Comparison of ENCODE assay signal across 1 cellular context in the genomic region with DNA sequence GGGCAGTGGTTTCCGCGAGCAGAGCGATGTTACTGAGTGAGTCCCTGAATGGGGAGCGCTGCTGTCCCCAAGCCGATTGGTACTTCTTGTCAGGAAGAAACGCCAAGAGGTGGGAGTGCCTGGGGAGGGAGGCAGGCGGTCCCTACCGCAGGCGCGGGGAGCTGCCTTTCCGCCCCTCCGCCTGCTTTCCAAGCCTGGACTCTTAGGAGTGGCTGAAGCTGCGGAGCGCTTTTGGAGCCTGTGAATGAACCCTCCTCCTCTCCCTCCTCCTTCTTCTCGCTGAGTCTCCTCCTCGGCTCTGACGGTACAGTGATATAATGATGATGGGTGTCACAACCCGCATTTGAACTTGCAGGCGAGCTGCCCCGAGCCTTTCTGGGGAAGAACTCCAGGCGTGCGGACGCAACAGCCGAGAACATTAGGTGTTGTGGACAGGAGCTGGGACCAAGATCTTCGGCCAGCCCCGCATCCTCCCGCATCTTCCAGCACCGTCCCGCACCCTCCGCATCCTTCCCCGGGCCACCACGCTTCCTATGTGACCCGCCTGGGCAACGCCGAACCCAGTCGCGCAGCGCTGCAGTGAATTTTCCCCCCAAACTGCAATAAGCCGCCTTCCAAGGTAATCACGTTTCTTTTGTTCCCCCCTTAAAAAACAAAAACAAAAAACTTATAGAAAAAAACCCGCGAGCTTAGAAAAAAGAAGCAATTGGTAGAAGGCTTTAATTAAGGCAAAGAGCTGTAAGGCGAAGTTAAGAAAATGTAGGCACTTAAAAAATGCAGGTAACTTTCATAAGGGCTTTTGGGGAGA.
A peak's percentile ranks its signal among the peaks of the same experiment; 100 is the strongest.
TF ChIP-seq lines count a peak whose summit lies in the region.

VCAN (plus strand) TSS at position 340 of the 808 bp plus-strand sequence. CDS start 11,775 bp downstream, outside the sequence.

TF ChIP-seq in HEK293, 187 proteins besides CTCF, POLR2A, EP300 and RAD21 (continued from another document and continues in another):
- peak; percentile 27 for TF ChIP-seq ZBTB26 (tag by site-specific recombination; optimal IDR thresholded peaks at IDR 0.05)
- no peak for TF ChIP-seq HOXD13 (CRISPR knock-in tag; IDR thresholded peaks at IDR 0.05; ENCODE audit: borderline replicate concordance)
- TF ChIP-seq ZNF202 (tag by site-specific recombination; IDR thresholded peaks at IDR 0.05; ENCODE audit: borderline replicate concordance) = no peak
- no peak for TF ChIP-seq ZNF114 (tag by site-specific recombination; IDR thresholded peaks at IDR 0.05)
- TF ChIP-seq ZNF398 (tag by site-specific recombination; IDR thresholded peaks at IDR 0.05) = peak; percentile 87
- no peak for TF ChIP-seq ZNF433 (tag by site-specific recombination; IDR thresholded peaks at IDR 0.05; ENCODE audit: low read depth)
- TF ChIP-seq ZNF354C (tag by site-specific recombination; IDR thresholded peaks at IDR 0.05; ENCODE audit: borderline replicate concordance, low read depth) = no peak
- no peak for TF ChIP-seq ZFP3 (tag by site-specific recombination; IDR thresholded peaks at IDR 0.05; ENCODE audit: low read depth)
- no peak for TF ChIP-seq ZNF658 (tag by site-specific recombination; IDR thresholded peaks at IDR 0.05)
- TF ChIP-seq ZNF600 (tag by site-specific recombination; IDR thresholded peaks at IDR 0.05) = peak; percentile 67; the same call in 1 of the 2 replicates
- TF ChIP-seq, protein P1, sequence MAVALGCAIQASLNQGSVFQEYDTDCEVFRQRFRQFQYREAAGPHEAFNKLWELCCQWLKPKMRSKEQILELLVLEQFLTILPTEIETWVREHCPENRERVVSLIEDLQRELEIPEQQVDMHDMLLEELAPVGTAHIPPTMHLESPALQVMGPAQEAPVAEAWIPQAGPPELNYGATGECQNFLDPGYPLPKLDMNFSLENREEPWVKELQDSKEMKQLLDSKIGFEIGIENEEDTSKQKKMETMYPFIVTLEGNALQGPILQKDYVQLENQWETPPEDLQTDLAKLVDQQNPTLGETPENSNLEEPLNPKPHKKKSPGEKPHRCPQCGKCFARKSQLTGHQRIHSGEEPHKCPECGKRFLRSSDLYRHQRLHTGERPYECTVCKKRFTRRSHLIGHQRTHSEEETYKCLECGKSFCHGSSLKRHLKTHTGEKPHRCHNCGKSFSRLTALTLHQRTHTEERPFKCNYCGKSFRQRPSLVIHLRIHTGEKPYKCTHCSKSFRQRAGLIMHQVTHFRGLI (tag by site-specific recombination; IDR thresholded peaks at IDR 0.05) = no peak
- TF ChIP-seq ZNF561 (tag by site-specific recombination; IDR thresholded peaks at IDR 0.05; ENCODE audit: borderline replicate concordance) = no peak
- no peak for TF ChIP-seq ZNF76 (tag by site-specific recombination; IDR thresholded peaks at IDR 0.05; ENCODE audit: borderline replicate concordance, low read depth)
- no peak for TF ChIP-seq ZNF521 (tag by site-specific recombination; IDR thresholded peaks at IDR 0.05)
- no peak for TF ChIP-seq ZNF548 (tag by site-specific recombination; IDR thresholded peaks at IDR 0.05)
- TF ChIP-seq KLF16 (tag by site-specific recombination; IDR thresholded peaks at IDR 0.05) = no peak
- no peak for TF ChIP-seq ZNF18 (tag by site-specific recombination; IDR thresholded peaks at IDR 0.05)
- TF ChIP-seq IKZF3 (tag by site-specific recombination; IDR thresholded peaks at IDR 0.05) = peak; percentile 88
- peak; percentile 96 for TF ChIP-seq SP2 (tag by site-specific recombination; IDR thresholded peaks at IDR 0.05)
- TF ChIP-seq ZNF544 (tag by site-specific recombination; IDR thresholded peaks at IDR 0.05) = no peak
- TF ChIP-seq ZNF37A (tag by site-specific recombination; IDR thresholded peaks at IDR 0.05) = no peak
- TF ChIP-seq, protein P2, sequence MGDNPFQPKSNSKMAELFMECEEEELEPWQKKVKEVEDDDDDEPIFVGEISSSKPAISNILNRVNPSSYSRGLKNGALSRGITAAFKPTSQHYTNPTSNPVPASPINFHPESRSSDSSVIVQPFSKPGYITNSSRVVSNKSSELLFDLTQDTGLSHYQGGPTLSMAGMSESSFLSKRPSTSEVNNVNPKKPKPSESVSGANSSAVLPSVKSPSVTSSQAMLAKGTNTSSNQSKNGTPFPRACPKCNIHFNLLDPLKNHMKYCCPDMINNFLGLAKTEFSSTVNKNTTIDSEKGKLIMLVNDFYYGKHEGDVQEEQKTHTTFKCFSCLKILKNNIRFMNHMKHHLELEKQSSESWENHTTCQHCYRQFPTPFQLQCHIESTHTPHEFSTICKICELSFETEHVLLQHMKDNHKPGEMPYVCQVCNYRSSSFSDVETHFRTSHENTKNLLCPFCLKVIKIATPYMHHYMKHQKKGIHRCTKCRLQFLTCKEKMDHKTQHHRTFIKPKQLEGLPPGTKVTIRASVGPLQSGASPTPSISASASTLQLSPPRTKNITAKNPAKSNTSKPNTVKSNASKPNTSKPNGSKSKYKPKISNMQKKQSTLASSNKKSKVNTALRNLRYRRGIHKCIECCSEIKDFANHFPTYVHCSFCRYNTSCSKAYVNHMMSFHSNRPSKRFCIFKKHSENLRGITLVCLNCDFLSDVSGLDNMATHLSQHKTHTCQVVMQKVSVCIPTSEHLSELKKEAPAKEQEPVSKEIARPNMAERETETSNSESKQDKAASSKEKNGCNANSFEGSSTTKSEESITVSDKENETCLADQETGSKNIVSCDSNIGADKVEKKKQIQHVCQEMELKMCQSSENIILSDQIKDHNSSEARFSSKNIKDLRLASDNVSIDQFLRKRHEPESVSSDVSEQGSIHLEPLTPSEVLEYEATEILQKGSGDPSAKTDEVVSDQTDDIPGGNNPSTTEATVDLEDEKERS (tag by site-specific recombination; IDR thresholded peaks at IDR 0.05) = no peak
- TF ChIP-seq ZNF704 (tag by site-specific recombination; IDR thresholded peaks at IDR 0.05) = no peak
- no peak for TF ChIP-seq ZNF155 (tag by site-specific recombination; IDR thresholded peaks at IDR 0.05)
- TF ChIP-seq ZNF510 (tag by site-specific recombination; IDR thresholded peaks at IDR 0.05; ENCODE audit: insufficient replicate concordance) = no peak
- TF ChIP-seq ZNF571 (tag by site-specific recombination; IDR thresholded peaks at IDR 0.05) = no peak
- TF ChIP-seq PRDM1 (tag by site-specific recombination; IDR thresholded peaks at IDR 0.05) = no peak
- no peak for TF ChIP-seq ZNF654 (tag by site-specific recombination; IDR thresholded peaks at IDR 0.05; ENCODE audit: low read depth)
- TF ChIP-seq, protein P3, sequence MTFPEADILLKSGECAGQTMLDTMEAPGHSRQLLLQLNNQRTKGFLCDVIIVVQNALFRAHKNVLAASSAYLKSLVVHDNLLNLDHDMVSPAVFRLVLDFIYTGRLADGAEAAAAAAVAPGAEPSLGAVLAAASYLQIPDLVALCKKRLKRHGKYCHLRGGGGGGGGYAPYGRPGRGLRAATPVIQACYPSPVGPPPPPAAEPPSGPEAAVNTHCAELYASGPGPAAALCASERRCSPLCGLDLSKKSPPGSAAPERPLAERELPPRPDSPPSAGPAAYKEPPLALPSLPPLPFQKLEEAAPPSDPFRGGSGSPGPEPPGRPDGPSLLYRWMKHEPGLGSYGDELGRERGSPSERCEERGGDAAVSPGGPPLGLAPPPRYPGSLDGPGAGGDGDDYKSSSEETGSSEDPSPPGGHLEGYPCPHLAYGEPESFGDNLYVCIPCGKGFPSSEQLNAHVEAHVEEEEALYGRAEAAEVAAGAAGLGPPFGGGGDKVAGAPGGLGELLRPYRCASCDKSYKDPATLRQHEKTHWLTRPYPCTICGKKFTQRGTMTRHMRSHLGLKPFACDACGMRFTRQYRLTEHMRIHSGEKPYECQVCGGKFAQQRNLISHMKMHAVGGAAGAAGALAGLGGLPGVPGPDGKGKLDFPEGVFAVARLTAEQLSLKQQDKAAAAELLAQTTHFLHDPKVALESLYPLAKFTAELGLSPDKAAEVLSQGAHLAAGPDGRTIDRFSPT (tag by site-specific recombination; IDR thresholded peaks at IDR 0.05) = no peak
- TF ChIP-seq, protein P4, sequence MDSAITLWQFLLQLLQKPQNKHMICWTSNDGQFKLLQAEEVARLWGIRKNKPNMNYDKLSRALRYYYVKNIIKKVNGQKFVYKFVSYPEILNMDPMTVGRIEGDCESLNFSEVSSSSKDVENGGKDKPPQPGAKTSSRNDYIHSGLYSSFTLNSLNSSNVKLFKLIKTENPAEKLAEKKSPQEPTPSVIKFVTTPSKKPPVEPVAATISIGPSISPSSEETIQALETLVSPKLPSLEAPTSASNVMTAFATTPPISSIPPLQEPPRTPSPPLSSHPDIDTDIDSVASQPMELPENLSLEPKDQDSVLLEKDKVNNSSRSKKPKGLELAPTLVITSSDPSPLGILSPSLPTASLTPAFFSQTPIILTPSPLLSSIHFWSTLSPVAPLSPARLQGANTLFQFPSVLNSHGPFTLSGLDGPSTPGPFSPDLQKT (IDR thresholded peaks at IDR 0.05; ENCODE audit: borderline replicate concordance, low read depth, low read length) = no peak
- no peak for TF ChIP-seq ZNF175 (tag by site-specific recombination; IDR thresholded peaks at IDR 0.05)
- TF ChIP-seq ZBTB48 (tag by site-specific recombination; IDR thresholded peaks at IDR 0.05) = peak; percentile 89
- TF ChIP-seq ZNF362 (tag by site-specific recombination; IDR thresholded peaks at IDR 0.05) = peak; percentile 61; the same call in 1 of the 2 replicates
- TF ChIP-seq HOXA7 (CRISPR knock-in tag; IDR thresholded peaks at IDR 0.05; ENCODE audit: borderline replicate concordance) = no peak
- no peak for TF ChIP-seq ZFP69B (tag by site-specific recombination; IDR thresholded peaks at IDR 0.05)
- peak; percentile 40 for TF ChIP-seq SP7 (tag by site-specific recombination; IDR thresholded peaks at IDR 0.05)
- no peak for TF ChIP-seq PRDM4 (tag by site-specific recombination; IDR thresholded peaks at IDR 0.05)
- no peak for TF ChIP-seq ZNF621 (tag by site-specific recombination; IDR thresholded peaks at IDR 0.05)
